Comparison of ENCODE assay signal across 19 cellular contexts in the genomic region with DNA sequence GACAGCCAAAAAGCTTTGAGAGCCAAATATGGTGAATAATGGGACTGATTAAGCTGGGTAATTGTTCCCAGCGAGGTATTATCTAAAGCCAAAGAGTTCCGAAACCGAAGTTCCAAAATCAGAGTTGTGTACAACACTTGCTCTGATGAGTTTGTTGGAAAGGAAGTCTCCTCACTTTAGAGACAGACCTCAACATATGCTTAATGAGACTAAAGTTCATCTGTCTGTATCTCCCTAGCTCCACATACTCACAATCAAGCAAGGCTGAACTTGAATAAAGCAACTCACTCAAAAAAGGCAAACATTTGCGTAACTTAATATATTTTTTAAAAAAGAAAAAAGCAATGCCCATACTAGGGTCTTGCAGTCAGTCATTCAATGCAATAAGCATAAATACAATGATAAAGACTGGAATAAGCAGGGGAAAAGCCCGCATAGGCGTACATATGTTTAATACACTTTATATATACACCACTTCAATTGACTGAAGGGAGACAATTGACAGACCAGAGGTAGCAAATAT.
DNase-seq lines count a peak whose midpoint lies in the region; TF ChIP-seq lines count a peak whose summit lies in the region.
"Had no signal": no experiment of that assay in that cellular context is flagged by ENCODE, and none has a peak within 500 bp of the region (broad histone marks: within the 10 kb centered on the region; RNA-seq: fewer than 3 reads in every experiment).

No MANE protein-coding gene starts in this region.

- H3K9me3 ChIP-seq in PC-9 (ENCODE audit: insufficient read depth, low read depth) (no peaks in the 10 kb centered on the region), endodermal cell (ENCODE audit: control insufficient read depth, low read length) (peaks cover 4% of the 10 kb centered on the region), mesodermal cell (ENCODE audit: control insufficient read depth, low read length) (no peaks in the 10 kb centered on the region), skeletal muscle tissue (ENCODE audit: control insufficient read depth in 3 of 3, low read length in 3 of 3) (no peaks in the 10 kb centered on the region), adrenal gland (replicated peaks in 1 of 3) (no peaks in the 10 kb centered on the region)
- H3K9me3 ChIP-seq: thyroid gland had no signal

- no peaks in the 10 kb centered on the region for H3K9me3 Mint-ChIP-seq in endodermal cell
- H3K9me3 Mint-ChIP-seq: CD8-positive, alpha-beta memory T cell had no signal

- no peak for TF ChIP-seq POLR2A in adrenal gland (IDR thresholded peaks at IDR 0.05)

- no peak overlapping the region for H3K4me2 ChIP-seq in PC-9

- no peak overlapping the region for H3K27ac Mint-ChIP-seq in endodermal cell
- H3K27ac Mint-ChIP-seq: CD8-positive, alpha-beta memory T cell; stimulated activated effector memory CD8-positive, alpha-beta T cell treated with anti-CD3 and anti-CD28 coated beads, Interleukin-12 subunit alpha, Interleukin-12 subunit beta, amount 100 ng/mL, for 72 hours; T-helper 1 cell treated with Interleukin-12 subunit alpha and Interleukin-12 subunit beta and Interleukin-4 antibody, amounts not matched to agents 30 μg/mL and 1 μg/mL, for 36 hours had no signal

- no peak overlapping the region for H2AFZ ChIP-seq in PC-9

- peaks cover 57% of the 10 kb centered on the region for H3K79me2 ChIP-seq in PC-9 (ENCODE audit: low read depth)

- CTCF ChIA-PET in PC-9 (lab: Charles Lee): no interaction called here

- H3K4me1 Mint-ChIP-seq in endodermal cell: peaks cover 9% of the 10 kb centered on the region
- H3K4me1 Mint-ChIP-seq: CD8-positive, alpha-beta memory T cell; stimulated activated effector memory CD8-positive, alpha-beta T cell treated with anti-CD3 and anti-CD28 coated beads, Interleukin-12 subunit alpha, Interleukin-12 subunit beta, amount 100 ng/mL, for 72 hours had no signal

- intact Hi-C loops in PC-9 (cut with micrococcal nuclease; ENCODE audit: unreplicated experiment) (loop anchor here (10.0 kb wide), 1 partner anchor 55 kb away; a partner anchor contains a TSS), adrenal gland (cut with DNase I) (no loop called here)

- no peaks in the 10 kb centered on the region for H3K27me3 ChIP-seq in PC-9 (ENCODE audit: insufficient read depth, low read depth)
- no peaks in the 10 kb centered on the region for H3K27me3 ChIP-seq in endodermal cell (ENCODE audit: control insufficient read depth, insufficient read depth, low read length, poor library complexity, severe bottlenecking)
- no peaks in the 10 kb centered on the region for H3K27me3 ChIP-seq in skeletal muscle tissue (ENCODE audit: control insufficient read depth in 3 of 3, insufficient read depth in 3 of 3, low read length in 3 of 3)
- H3K27me3 ChIP-seq in adrenal gland: no peaks in the 10 kb centered on the region
- H3K27me3 ChIP-seq: thyroid gland had no signal

- TF ChIP-seq CTCF in PC-9 (conservative IDR thresholded peaks at IDR 0.05): no peak
- no peak for TF ChIP-seq CTCF in endodermal cell (conservative IDR thresholded peaks at IDR 0.05)
- no peak for TF ChIP-seq CTCF in adrenal gland (IDR thresholded peaks at IDR 0.05)

- no peaks in the 10 kb centered on the region; the same call in none of the 2 replicates for H4K20me1 ChIP-seq in PC-9 (ENCODE audit: insufficient read depth)

- WGBS in endodermal cell (ENCODE audit: insufficient coverage in 1 of 2, insufficient read length in 1 of 2), 2 experiments: 78 to 93% methylated on average over 4 to 6 of the region's 6 CpGs
- WGBS in mesodermal cell (ENCODE audit: insufficient coverage in 2 of 2), 2 experiments: 69 to 85% methylated on average over 3 of the region's 6 CpGs
- WGBS in adrenal gland, 4 donors: 69 to 85% (median 77%) methylated on average over 6 of the region's 6 CpGs

- H3K9ac ChIP-seq in endodermal cell (ENCODE audit: extremely low read depth, low read length, poor library complexity, severe bottlenecking): no peak overlapping the region
- no peak overlapping the region for H3K9ac ChIP-seq in skeletal muscle tissue (ENCODE audit: low read depth in 1 of 3, low read length in 3 of 3)

- DNase-seq in PC-9: no peak
- DNase-seq in endodermal cell: no peak
- DNase-seq in adrenal gland: no peak
- DNase-seq in DMS114 treated with DMSO at 0.1 percent for 48 hours (lab: John Stamatoyannopoulos, UW; ENCODE audit: unreplicated experiment): no peak
- DNase-seq in inferior parietal cortex (ENCODE audit: extremely low spot score): no peak
- DNase-seq: activated CD4-positive, alpha-beta T cell treated with anti-CD3 and anti-CD28 coated beads, Interleukin-2, amount 50 U/mL, for 1 hour; activated CD8-positive, alpha-beta memory T cell treated with anti-CD3 and anti-CD28 coated beads, Interleukin-2, amount 50 U/mL, for 48 hours; CD8-positive, alpha-beta memory T cell; dermis blood vessel endothelial cell; DMS79; IMR-90; NCI-H1436 treated with DMSO at 0.1 percent for 48 hours; NCI-H748 treated with DMSO at 0.1 percent for 48 hours; thyroid gland had no signal

- no TSS peak for BruUV-seq in PC-9 (replicated peaks; lab: Mats Ljungman, UMichigan)

- H3K4me3 Mint-ChIP-seq in endodermal cell: no peak overlapping the region
- H3K4me3 Mint-ChIP-seq: CD8-positive, alpha-beta memory T cell; stimulated activated effector memory CD8-positive, alpha-beta T cell treated with anti-CD3 and anti-CD28 coated beads, Interleukin-12 subunit alpha, Interleukin-12 subunit beta, amount 100 ng/mL, for 72 hours; T-helper 1 cell treated with Interleukin-12 subunit alpha and Interleukin-12 subunit beta and Interleukin-4 antibody, amounts not matched to agents 30 μg/mL and 1 μg/mL, for 36 hours had no signal

- H3K27ac ChIP-seq in PC-9 (peak overlapping the region; percentile 26; the same call in 1 of the 2 replicates), endodermal cell (ENCODE audit: low read depth, low read length) (peak overlapping the region; percentile 96), mesodermal cell (ENCODE audit: low read depth, low read length, severe bottlenecking) (peak overlapping the region; percentile 63), skeletal muscle tissue (ENCODE audit: low read depth, low read length) (peak overlapping the region; percentile 24), adrenal gland (peak overlapping the region in 2 of 5 donors; percentile 22 to 31)
- H3K27ac ChIP-seq: epithelial cell of prostate had no signal

- H3K36me3 ChIP-seq in PC-9 (ENCODE audit: low read depth) (peaks cover 17% of the 10 kb centered on the region), endodermal cell (ENCODE audit: control insufficient read depth, insufficient read depth, low read length) (no peaks in the 10 kb centered on the region), mesodermal cell (ENCODE audit: control insufficient read depth, insufficient read depth, low read length) (peaks cover 68% of the 10 kb centered on the region), skeletal muscle tissue (ENCODE audit: control insufficient read depth in 3 of 3, insufficient read depth in 3 of 3, low read length in 3 of 3) (peaks cover 0 to 3% (median 0%) of the 10 kb centered on the region in 3 donors), adrenal gland (replicated peaks in 1 of 2) (no peaks in the 10 kb centered on the region)

- POLR2A ChIA-PET in PC-9 (lab: Charles Lee; ENCODE audit: unreplicated experiment): no interaction called here

- no peaks in the 10 kb centered on the region for H3K9me2 ChIP-seq in PC-9 (ENCODE audit: insufficient read depth)

- peaks cover 10% of the 10 kb centered on the region for H3F3A ChIP-seq in PC-9 (ENCODE audit: insufficient read depth, low read depth)

- H3K4me1 ChIP-seq in PC-9 (replicated peaks; ENCODE audit: insufficient read depth) (peaks cover 16% of the 10 kb centered on the region; the same call in 1 of the 2 replicates), endodermal cell (ENCODE audit: control insufficient read depth, insufficient read depth, low read length) (peaks cover 4% of the 10 kb centered on the region), mesodermal cell (ENCODE audit: control insufficient read depth, insufficient read depth, low read length, poor library complexity, severe bottlenecking) (peaks cover 24% of the 10 kb centered on the region), skeletal muscle tissue (ENCODE audit: control insufficient read depth in 3 of 3, insufficient read depth in 3 of 3, low read length in 3 of 3) (peaks cover 30 to 41% (median 33%) of the 10 kb centered on the region in 3 donors), adrenal gland (replicated peaks in 1 of 2) (peaks cover 17 to 49% of the 10 kb centered on the region in 2 donors)

- no peak overlapping the region for H3K4me3 ChIP-seq in PC-9
- no peak overlapping the region for H3K4me3 ChIP-seq in endodermal cell (ENCODE audit: low read length)
- H3K4me3 ChIP-seq in mesodermal cell (ENCODE audit: extremely low read depth, insufficient read depth, low read length, poor library complexity, severe bottlenecking): no peak overlapping the region
- peak overlapping the region in 1 of 3 donors; percentile 44 for H3K4me3 ChIP-seq in skeletal muscle tissue (ENCODE audit: low read length in 3 of 3)
- H3K4me3 ChIP-seq in adrenal gland: no peak overlapping the region
- H3K4me3 ChIP-seq: thyroid gland had no signal

- no peaks in the 10 kb centered on the region for H3K27me3 Mint-ChIP-seq in endodermal cell (ENCODE audit: insufficient read depth)

- H3K36me3 Mint-ChIP-seq in endodermal cell (ENCODE audit: low read depth): peaks cover 2% of the 10 kb centered on the region
- H3K36me3 Mint-ChIP-seq: CD8-positive, alpha-beta memory T cell; stimulated activated effector memory CD8-positive, alpha-beta T cell treated with anti-CD3 and anti-CD28 coated beads, Interleukin-12 subunit alpha, Interleukin-12 subunit beta, amount 100 ng/mL, for 72 hours had no signal
